16 cellular contexts compared by ENCODE assay signal in genomic region chrX:21645437-21646220, GRCh38. TPM values are rescaled to one million over a fixed set of nuclear protein-coding genes. Genes with fewer than 3 reads are reported as not detected.
"Had no signal": no experiment of that assay in that cellular context is flagged by ENCODE, and none has a peak within 500 bp of the region (broad histone marks: within the 10 kb centered on the region; RNA-seq: fewer than 3 reads in every experiment).

No MANE protein-coding gene starts in this region.

- H3K27ac Mint-ChIP-seq: activated naive CD8-positive, alpha-beta T cell treated with anti-CD3 and anti-CD28 coated beads, Interleukin-2, amount 10 ng/mL, durations not matched to agents 7 days and 5 days; natural killer cell; type B pancreatic cell had no signal

- H3K27me3 Mint-ChIP-seq: activated naive CD8-positive, alpha-beta T cell treated with anti-CD3 and anti-CD28 coated beads, Interleukin-2, amount 10 ng/mL, durations not matched to agents 7 days and 5 days; type B pancreatic cell had no signal

- H3K4me1 Mint-ChIP-seq: activated naive CD8-positive, alpha-beta T cell treated with anti-CD3 and anti-CD28 coated beads, Interleukin-2, amount 10 ng/mL, durations not matched to agents 7 days and 5 days; natural killer cell had no signal

- H3K9me3 Mint-ChIP-seq: activated naive CD8-positive, alpha-beta T cell treated with anti-CD3 and anti-CD28 coated beads, Interleukin-2, amount 10 ng/mL, durations not matched to agents 7 days and 5 days; natural killer cell; type B pancreatic cell had no signal

- H3K4me3 Mint-ChIP-seq: activated naive CD8-positive, alpha-beta T cell treated with anti-CD3 and anti-CD28 coated beads, Interleukin-2, amount 10 ng/mL, durations not matched to agents 7 days and 5 days; natural killer cell; type B pancreatic cell had no signal

- H3K36me3 Mint-ChIP-seq: natural killer cell, type B pancreatic cell had no signal

- DNase-seq: activated naive CD4-positive, alpha-beta T cell; activated naive CD8-positive, alpha-beta T cell treated with anti-CD3 and anti-CD28 coated beads, Interleukin-2, amount 10 ng/mL, durations not matched to agents 7 days and 5 days; activated T-cell treated with anti-CD3 and anti-CD28 coated beads for 4 hours; anterior cingulate cortex; left ventricle myocardium inferior; mesendoderm; natural killer cell; right lobe of liver; stimulated activated naive CD8-positive, alpha-beta T cell treated with anti-CD3 and anti-CD28 coated beads, Interleukin-15, Interleukin-2, amounts not matched to agents 100 U/mL and 50 U/mL, for 24 hours had no signal

RNA-seq across cellular contexts. Expression of gene KLHL34, which starts 12.5 kb away (rescaled TPM):
- total RNA-seq: chondrocyte, dermis microvascular lymphatic vessel endothelial cell, glomerular endothelial cell, hepatocyte, natural killer cell, omental fat pad, smooth muscle cell had no signal
